ENCODE assay signal across 1 cellular context in genomic region chr10:119596537-119597404, GRCh38.
A peak's percentile ranks its signal among the peaks of the same experiment; 100 is the strongest.
TF ChIP-seq lines count a peak whose summit lies in the region.

TIAL1 (minus strand) TSS chr10:119596964; CDS start chr10:119596465, 499 bp downstream.

TF ChIP-seq in K562, 482 proteins besides CTCF, POLR2A, EP300 and RAD21 (continued from another document and continues in another):
- peak; percentile 77 for TF ChIP-seq MAX (CRISPR knock-in tag; IDR thresholded peaks at IDR 0.05)
- no peak for TF ChIP-seq RBM25 (IDR thresholded peaks at IDR 0.05; ENCODE audit: low read depth, low read length, severe bottlenecking)
- no peak for TF ChIP-seq CBX8 (IDR thresholded peaks at IDR 0.05; ENCODE audit: borderline replicate concordance, extremely low read depth, low read depth, low read length, poor library complexity, severe bottlenecking)
- no peak for TF ChIP-seq ZBTB34 (CRISPR knock-in tag; IDR thresholded peaks at IDR 0.05)
- TF ChIP-seq MGA (IDR thresholded peaks at IDR 0.05), result peak; percentile 87
- TF ChIP-seq YBX1 (IDR thresholded peaks at IDR 0.05), result no peak
- TF ChIP-seq GABPB1 (CRISPR knock-in tag; IDR thresholded peaks at IDR 0.05), result peak; percentile 65
- TF ChIP-seq POLR2AphosphoS5 (IDR thresholded peaks at IDR 0.05; ENCODE audit: control insufficient read depth, insufficient read depth, low read depth, low read length), result peak; percentile 80
- peak; percentile 55 for TF ChIP-seq HMGN3 (IDR thresholded peaks at IDR 0.05; ENCODE audit: borderline replicate concordance, extremely low read depth, insufficient read length, low read depth, low read length)
- TF ChIP-seq RHOXF2B (CRISPR knock-in tag; conservative IDR thresholded peaks at IDR 0.05), result no peak
- no peak for TF ChIP-seq PBX2 (CRISPR knock-in tag; IDR thresholded peaks at IDR 0.05; ENCODE audit: low read depth)
- no peak for TF ChIP-seq PBX2 (tag; conservative IDR thresholded peaks at IDR 0.05; ENCODE audit: low read depth)
- no peak for TF ChIP-seq CBX5 (IDR thresholded peaks at IDR 0.05; ENCODE audit: borderline replicate concordance, low read depth)
- no peak for TF ChIP-seq HDAC8 (tag; IDR thresholded peaks at IDR 0.05)
- peak; percentile 44 for TF ChIP-seq MBD2 (IDR thresholded peaks at IDR 0.05; ENCODE audit: borderline replicate concordance, low read depth)
- peak; percentile 77 for TF ChIP-seq GABPA (tag; conservative IDR thresholded peaks at IDR 0.05; ENCODE audit: low read depth)
- peak; percentile 98 for TF ChIP-seq ZNF263 (CRISPR knock-in tag; IDR thresholded peaks at IDR 0.05; ENCODE audit: borderline replicate concordance)
- TF ChIP-seq ELK1 (CRISPR knock-in tag; IDR thresholded peaks at IDR 0.05), result no peak
- no peak for TF ChIP-seq TRIM25 (IDR thresholded peaks at IDR 0.05; ENCODE audit: borderline replicate concordance)
- TF ChIP-seq HCFC1 (IDR thresholded peaks at IDR 0.05; ENCODE audit: low read depth, low read length), result peak; percentile 91
- TF ChIP-seq KDM5B (IDR thresholded peaks at IDR 0.05; ENCODE audit: insufficient replicate concordance, low read depth, low read length), result peak; percentile 91
- peak; percentile 43 to 45; a peak in 1 of 4 replicates for TF ChIP-seq FOXK2 (conservative IDR thresholded peaks at IDR 0.05 in 1 of 2, IDR thresholded peaks at IDR 0.05 in 1 of 2; ENCODE audit: low read depth in 2 of 2)
- no peak for TF ChIP-seq MCM3 (IDR thresholded peaks at IDR 0.05)
- peak; percentile 85 for TF ChIP-seq TAF1 (IDR thresholded peaks at IDR 0.05; ENCODE audit: control insufficient read depth, extremely low read depth, insufficient read depth, low read length, severe bottlenecking)
- peak; percentile 49 for TF ChIP-seq GTF2B (IDR thresholded peaks at IDR 0.05; ENCODE audit: extremely low read depth, insufficient read length)
- TF ChIP-seq ESRRA (IDR thresholded peaks at IDR 0.05; ENCODE audit: borderline replicate concordance, low read depth), result peak; percentile 69; the same call in 1 of the 2 replicates
- TF ChIP-seq CXXC5 (CRISPR knock-in tag; IDR thresholded peaks at IDR 0.05), result peak; percentile 59
- no peak for TF ChIP-seq BRD9 (IDR thresholded peaks at IDR 0.05; ENCODE audit: low read depth, partially characterized antibody)
- TF ChIP-seq NRF1 (conservative IDR thresholded peaks at IDR 0.05 in 1 of 2, IDR thresholded peaks at IDR 0.05 in 1 of 2), result peak; percentile 91 to 93
- TF ChIP-seq RBFOX2 (IDR thresholded peaks at IDR 0.05; ENCODE audit: low read depth, low read length), result peak; percentile 93
- TF ChIP-seq KLF10 (CRISPR knock-in tag; IDR thresholded peaks at IDR 0.05), result no peak
- no peak for TF ChIP-seq TARDBP (IDR thresholded peaks at IDR 0.05)
- TF ChIP-seq CHD2 (IDR thresholded peaks at IDR 0.05; ENCODE audit: low read depth, low read length), result peak; percentile 31; the same call in 1 of the 2 replicates
- peak; percentile 65; the same call in 1 of the 2 replicates for TF ChIP-seq NCOA1 (IDR thresholded peaks at IDR 0.05; ENCODE audit: low read depth)
- TF ChIP-seq ZBTB33 (CRISPR knock-in tag; IDR thresholded peaks at IDR 0.05), result 0 out of 2 replicates have a peak, but pooled peaks have one; percentile 34
- TF ChIP-seq KDM2B (CRISPR knock-in tag; IDR thresholded peaks at IDR 0.05), result no peak
- TF ChIP-seq DMBX1 (CRISPR knock-in tag; IDR thresholded peaks at IDR 0.05; ENCODE audit: borderline replicate concordance), result peak; percentile 18; the same call in 1 of the 2 replicates
- no peak for TF ChIP-seq HLTF (IDR thresholded peaks at IDR 0.05)
